8 cellular contexts compared by ENCODE assay signal in the genomic region with DNA sequence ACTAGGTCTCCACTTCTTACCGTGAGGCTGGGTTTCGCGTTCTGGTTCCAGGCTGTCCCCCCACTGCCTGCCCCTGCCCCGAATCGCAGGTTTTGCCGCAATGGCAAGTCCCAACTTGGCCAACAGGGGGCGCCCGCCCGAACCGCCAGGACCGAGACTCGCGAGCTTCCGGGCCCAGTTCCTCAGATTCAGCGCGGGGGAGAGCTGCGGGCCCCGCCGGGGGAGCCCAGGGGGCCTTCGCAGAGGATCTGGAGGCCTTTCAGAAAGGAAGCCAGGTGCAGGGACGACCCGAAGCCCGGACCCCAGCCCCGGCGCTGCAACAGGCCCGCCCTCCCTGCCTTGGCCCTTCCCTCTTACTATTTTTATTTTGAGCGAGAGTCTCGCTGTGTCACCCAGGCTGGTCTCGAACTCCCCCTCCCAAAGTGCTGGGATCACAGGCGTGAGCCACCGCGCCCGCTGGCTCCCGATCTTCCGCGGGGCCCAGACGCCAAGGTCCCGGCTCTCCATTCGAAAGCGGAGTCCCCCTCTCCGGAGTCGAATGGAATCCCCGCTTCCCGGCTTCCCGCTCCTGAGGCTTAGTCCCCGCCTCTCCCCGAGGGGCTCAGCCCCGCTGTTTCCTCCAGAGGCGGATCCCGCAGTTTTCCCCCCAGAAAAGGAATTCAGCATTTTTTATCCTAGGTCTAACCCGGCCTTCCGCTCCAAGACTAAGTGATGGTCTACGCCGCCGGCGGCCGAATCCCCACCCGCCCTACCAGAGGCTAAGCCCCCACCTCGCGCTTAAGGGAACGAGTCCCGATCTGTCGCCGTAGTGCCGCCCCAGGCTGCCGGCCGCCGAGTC. TPM values are rescaled to one million over a fixed set of nuclear protein-coding genes. Genes with fewer than 3 reads are reported as not detected.
A peak's percentile ranks its signal among the peaks of the same experiment; 100 is the strongest.
DNase-seq lines count a peak whose midpoint lies in the region; ATAC-seq, FAIRE-seq and TF ChIP-seq lines count a peak whose summit lies in the region.

No MANE protein-coding gene starts in this region.

- DNase-seq in NCI-H2227 (lab: John Stamatoyannopoulos, UW; ENCODE audit: unreplicated experiment) (peak; percentile 91), caudate nucleus (lab: John Stamatoyannopoulos, UW) (peak in 58 of 61 donors; percentile 27 to 88 (median 76)), keratinocyte (ENCODE audit: low read depth, low spot score) (no peak)
- DNase-seq in activated CD4-positive, CD25-positive, alpha-beta regulatory T cell treated with anti-CD3 and anti-CD28 coated beads, Interleukin-2, amount 50 U/mL, for 16 hours (ENCODE audit: low read depth, low spot score): peak; percentile 83
- DNase-seq in stimulated activated CD4-positive, alpha-beta T cell treated with anti-CD3 and anti-CD28 coated beads, Interleukin-12 subunit alpha, Interleukin-12 subunit beta, amount 100 ng/mL, for 48 hours (ENCODE audit: low read depth in 2 of 3, low spot score in 1 of 3): peak; percentile 86 to 94 (median 86)

- H3K9me3 ChIP-seq in keratinocyte (ENCODE audit: control insufficient read depth, low read depth, low read length): no peaks in the 10 kb centered on the region

- TF ChIP-seq CTCF in GM12875 (IDR thresholded peaks at IDR 0.05; ENCODE audit: borderline replicate concordance, insufficient read depth, low read depth, low read length) (peak; percentile 90), keratinocyte (optimal IDR thresholded peaks at IDR 0.05 in 1 of 3, IDR thresholded peaks at IDR 0.05 in 1 of 3, conservative IDR thresholded peaks at IDR 0.05 in 1 of 3; ENCODE audit: extremely low read depth in 1 of 3, insufficient read depth in 2 of 3, low read length in 3 of 3) (peak; percentile 80 to 96 (median 83))

- H3K4me2 ChIP-seq in keratinocyte (ENCODE audit: control insufficient read depth, extremely low read depth, insufficient read depth, low read depth, low read length): peak overlapping the region; percentile 76

- H3K9me1 ChIP-seq in keratinocyte (ENCODE audit: control insufficient read depth, extremely low read depth, insufficient read depth, low read length): no peaks in the 10 kb centered on the region

- H3K4me1 ChIP-seq in keratinocyte (ENCODE audit: control insufficient read depth, extremely low read depth, insufficient read depth, low read length): no peaks in the 10 kb centered on the region

- peak overlapping the region; percentile 93 for H2AFZ ChIP-seq in keratinocyte (ENCODE audit: control insufficient read depth, low read length)

- H3K4me3 ChIP-seq in GM12875 (ENCODE audit: low read depth, low read length) (peak overlapping the region; percentile 68), keratinocyte (ENCODE audit: control insufficient read depth in 2 of 3, extremely low read depth in 1 of 3, insufficient read depth in 2 of 3, low read depth in 1 of 3, low read length in 3 of 3) (peak overlapping the region; percentile 67 to 84 (median 82))

- dilution Hi-C loops in keratinocyte (cut with MboI; ENCODE audit: extremely low pct_ligation_motif_present, low sequenced_read_pairs): no loop called here

- no peaks in the 10 kb centered on the region for H3K79me2 ChIP-seq in keratinocyte (ENCODE audit: control insufficient read depth, insufficient read depth, low read length)

- FAIRE-seq in keratinocyte (lab: Jason Lieb, UNC): no peak

- H3K27ac ChIP-seq in caudate nucleus (ENCODE audit: low read depth, low read length) (peak overlapping the region; percentile 74), keratinocyte (ENCODE audit: control insufficient read depth, insufficient read depth, low read length) (peak overlapping the region; percentile 45)

- H3K27me3 ChIP-seq in keratinocyte (ENCODE audit: control insufficient read depth, extremely low read depth, insufficient read depth, low read length): peaks cover 15% of the 10 kb centered on the region

- no peaks in the 10 kb centered on the region for H3K36me3 ChIP-seq in keratinocyte (ENCODE audit: control insufficient read depth in 2 of 2, extremely low read depth in 1 of 2, insufficient read depth in 2 of 2, low read length in 2 of 2)

- peak overlapping the region; percentile 80 for H3K9ac ChIP-seq in keratinocyte (ENCODE audit: control insufficient read depth, extremely low read depth, insufficient read depth, low read length)

- H4K20me1 ChIP-seq in keratinocyte (ENCODE audit: control insufficient read depth, extremely low read depth, insufficient read depth, low read length): no peaks in the 10 kb centered on the region

- ATAC-seq in HG02970 (IDR thresholded peaks at IDR 0.05; ENCODE audit: low FRiP score, unreplicated experiment) (peak; percentile 50), GM18861 (IDR thresholded peaks at IDR 0.05; ENCODE audit: unreplicated experiment) (no peak)

RNA-seq across cellular contexts. Expression of a gene that starts 11.7 kb away (rescaled TPM):
- polyA plus RNA-seq in keratinocyte: not detected in 3 replicates
- not detected for polyA plus RNA-seq in keratinocyte (2011; ENCODE audit: low read depth)
- polyA plus RNA-seq in keratinocyte (2011; cell fraction: cytosol; rRNA removed): not detected in 2 replicates
- polyA plus RNA-seq in keratinocyte (2011; cell fraction: nucleus; rRNA removed): not detected in 2 replicates
- polyA plus RNA-seq in keratinocyte (2012; ENCODE audit: low replicate concordance): not detected in 2 replicates
- not detected in 3 replicates for polyA minus RNA-seq in keratinocyte
- polyA minus RNA-seq in keratinocyte (2011; cell fraction: cytosol; rRNA and poly(A)+ RNA removed): not detected
- polyA minus RNA-seq in keratinocyte (2011; cell fraction: nucleus; rRNA and poly(A)+ RNA removed): not detected in 2 replicates

RNA-seq across cellular contexts. Expression of a gene that starts 15.9 kb away (rescaled TPM):
- 9.0 to 12.2 TPM (median 11.7 TPM) in 3 replicates for polyA plus RNA-seq in keratinocyte
- 6.1 TPM for polyA plus RNA-seq in keratinocyte (2011; ENCODE audit: low read depth)
- 7.2 and 11.2 TPM in 2 replicates for polyA plus RNA-seq in keratinocyte (2011; cell fraction: cytosol; rRNA removed)
- polyA plus RNA-seq in keratinocyte (2011; cell fraction: nucleus; rRNA removed): 22.4 and 24.6 TPM in 2 replicates
- 6.8 and 8.4 TPM in 2 replicates for polyA plus RNA-seq in keratinocyte (2012; ENCODE audit: low replicate concordance)
- polyA minus RNA-seq in keratinocyte: 9.3 to 23.8 TPM (median 16.0 TPM) in 3 replicates
- polyA minus RNA-seq in keratinocyte (2011; cell fraction: cytosol; rRNA and poly(A)+ RNA removed): 13.4 TPM
- 9.7 and 13.7 TPM in 2 replicates for polyA minus RNA-seq in keratinocyte (2011; cell fraction: nucleus; rRNA and poly(A)+ RNA removed)

RNA-seq across cellular contexts. Expression of a gene that starts 54.1 kb away (rescaled TPM):
- polyA plus RNA-seq in keratinocyte: 149 to 209 TPM (median 199 TPM) in 3 replicates
- polyA plus RNA-seq in keratinocyte (2011; ENCODE audit: low read depth): 204 TPM
- polyA plus RNA-seq in keratinocyte (2011; cell fraction: cytosol; rRNA removed): 87.8 and 149 TPM in 2 replicates
- polyA plus RNA-seq in keratinocyte (2011; cell fraction: nucleus; rRNA removed): 86.3 and 96.9 TPM in 2 replicates
- polyA plus RNA-seq in keratinocyte (2012; ENCODE audit: low replicate concordance): 110 and 165 TPM in 2 replicates
- polyA minus RNA-seq in keratinocyte: 49.4 to 63.1 TPM (median 50.7 TPM) in 3 replicates
- 78.1 TPM for polyA minus RNA-seq in keratinocyte (2011; cell fraction: cytosol; rRNA and poly(A)+ RNA removed)
- 18.5 and 20.8 TPM in 2 replicates for polyA minus RNA-seq in keratinocyte (2011; cell fraction: nucleus; rRNA and poly(A)+ RNA removed)
